19 cellular contexts compared by ENCODE assay signal in genomic region chr7:42678315-42678714, GRCh38.
DNase-seq lines count a peak whose midpoint lies in the region; ATAC-seq and TF ChIP-seq lines count a peak whose summit lies in the region.
"Had no signal": no experiment of that assay in that cellular context is flagged by ENCODE, and none has a peak within 500 bp of the region (broad histone marks: within the 10 kb centered on the region; RNA-seq: fewer than 3 reads in every experiment).

No MANE protein-coding gene starts in this region.

- WGBS in esophagus muscularis mucosa: 25% methylated on average over 1 of the region's 1 CpG

- no peak for TF ChIP-seq POLR2A in esophagus muscularis mucosa (IDR thresholded peaks at IDR 0.05; ENCODE audit: low read depth)

- H3K27ac ChIP-seq in RWPE2 (ENCODE audit: poor library complexity, severe bottlenecking) (peak overlapping the region; percentile 69), esophagus muscularis mucosa (replicated peaks in 1 of 4) (peak overlapping the region; percentile 18 to 78 (median 56)), muscle layer of duodenum (ENCODE audit: low read length) (peak overlapping the region; percentile 4), upper lobe of right lung (no peak overlapping the region)
- H3K27ac ChIP-seq: psoas muscle, SK-N-MC, thyroid gland had no signal

- ATAC-seq in RWPE2 (ENCODE audit: low read depth) (peak; percentile 8; the same call in 1 of the 3 replicates), upper lobe of right lung (no peak)

- DNase-seq in RWPE2 (ENCODE audit: low spot score): no peak
- DNase-seq in esophagus muscularis mucosa (ENCODE audit: extremely low spot score): no peak
- DNase-seq in superior temporal gyrus (ENCODE audit: extremely low spot score): peak; percentile 22
- DNase-seq in NOMO-1 (lab: John Stamatoyannopoulos, UW; ENCODE audit: unreplicated experiment in 2 of 2): no peak
- DNase-seq in upper lobe of right lung: no peak
- DNase-seq in GM19238 (ENCODE audit: insufficient read length, low spot score): no peak
- DNase-seq: activated CD4-positive, alpha-beta T cell treated with anti-CD3 and anti-CD28 coated beads, Interleukin-2, amount 10 ng/mL, durations not matched to agents 7 days and 5 days; activated naive CD4-positive, alpha-beta T cell treated with anti-CD3 and anti-CD28 coated beads, Interleukin-2, amount 50 U/mL, for 16 hours; C1 segment of cervical spinal cord; effector CD4-positive, alpha-beta T cell; NCI-H2029; NCI-H510A treated with DMSO at 0.1 percent for 48 hours; nephron progenitor cell; OCI-M1; psoas muscle; stimulated activated CD4-positive, alpha-beta T cell treated with anti-CD3 and anti-CD28 coated beads, Interleukin-4, amount 100 ng/mL, for 1 hour; thyroid gland had no signal

- H3K9me3 ChIP-seq in RWPE2 (ENCODE audit: severe bottlenecking) (peaks cover 3% of the 10 kb centered on the region), esophagus muscularis mucosa (no peaks in the 10 kb centered on the region), muscle layer of duodenum (ENCODE audit: control insufficient read depth in 1 of 2, low read length in 2 of 2) (peaks cover 0 to 3% of the 10 kb centered on the region in 2 donors), upper lobe of right lung (no peaks in the 10 kb centered on the region)
- H3K9me3 ChIP-seq: psoas muscle, thyroid gland had no signal

- H3K27me3 ChIP-seq in RWPE2 (ENCODE audit: insufficient read depth, poor library complexity, severe bottlenecking): no peaks in the 10 kb centered on the region
- H3K27me3 ChIP-seq in esophagus muscularis mucosa: no peaks in the 10 kb centered on the region
- no peaks in the 10 kb centered on the region for H3K27me3 ChIP-seq in muscle layer of duodenum (ENCODE audit: low read depth, low read length)
- H3K27me3 ChIP-seq in upper lobe of right lung: no peaks in the 10 kb centered on the region
- H3K27me3 ChIP-seq: thyroid gland had no signal

- no peak for TF ChIP-seq EP300 in esophagus muscularis mucosa (IDR thresholded peaks at IDR 0.05)

- H3K4me1 ChIP-seq in RWPE2 (ENCODE audit: insufficient read depth, poor library complexity, severe bottlenecking) (peaks cover 19% of the 10 kb centered on the region), esophagus muscularis mucosa (peaks cover 0 to 30% (median 26%) of the 10 kb centered on the region in 4 donors), muscle layer of duodenum (ENCODE audit: control insufficient read depth in 1 of 2, insufficient read depth in 2 of 2, low read length in 2 of 2) (peaks cover under 1 to 14% of the 10 kb centered on the region in 2 donors), upper lobe of right lung (no peaks in the 10 kb centered on the region)
- H3K4me1 ChIP-seq: psoas muscle, thyroid gland had no signal

- no peak overlapping the region for H3K4me3 ChIP-seq in RWPE2 (ENCODE audit: severe bottlenecking)
- no peak overlapping the region for H3K4me3 ChIP-seq in esophagus muscularis mucosa
- no peak overlapping the region for H3K4me3 ChIP-seq in muscle layer of duodenum (ENCODE audit: low read depth in 1 of 2, low read length in 2 of 2)
- H3K4me3 ChIP-seq in upper lobe of right lung: no peak overlapping the region
- H3K4me3 ChIP-seq: psoas muscle, SK-N-MC, thyroid gland had no signal

- no peak for TF ChIP-seq CTCF in RWPE2 (IDR thresholded peaks at IDR 0.05; ENCODE audit: poor library complexity, severe bottlenecking)
- no peak for TF ChIP-seq CTCF in esophagus muscularis mucosa (IDR thresholded peaks at IDR 0.05)
- TF ChIP-seq CTCF in upper lobe of right lung (IDR thresholded peaks at IDR 0.05): no peak

- H3K36me3 ChIP-seq in RWPE2 (ENCODE audit: low read depth) (no peaks in the 10 kb centered on the region), esophagus muscularis mucosa (no peaks in the 10 kb centered on the region), muscle layer of duodenum (ENCODE audit: control insufficient read depth in 1 of 2, insufficient read depth in 2 of 2, low read length in 2 of 2) (no peaks in the 10 kb centered on the region), upper lobe of right lung (no peaks in the 10 kb centered on the region)
- H3K36me3 ChIP-seq: thyroid gland had no signal

- intact Hi-C loops in esophagus muscularis mucosa (cut with DNase I) (loop anchor here (5.0 kb wide), 1 partner anchor 441 kb away; the partner anchor contains the start of gene GLI3), upper lobe of right lung (cut with DNase I) (no loop called here)
